Comparison of ENCODE assay signal across 10 cellular contexts in the genomic region with DNA sequence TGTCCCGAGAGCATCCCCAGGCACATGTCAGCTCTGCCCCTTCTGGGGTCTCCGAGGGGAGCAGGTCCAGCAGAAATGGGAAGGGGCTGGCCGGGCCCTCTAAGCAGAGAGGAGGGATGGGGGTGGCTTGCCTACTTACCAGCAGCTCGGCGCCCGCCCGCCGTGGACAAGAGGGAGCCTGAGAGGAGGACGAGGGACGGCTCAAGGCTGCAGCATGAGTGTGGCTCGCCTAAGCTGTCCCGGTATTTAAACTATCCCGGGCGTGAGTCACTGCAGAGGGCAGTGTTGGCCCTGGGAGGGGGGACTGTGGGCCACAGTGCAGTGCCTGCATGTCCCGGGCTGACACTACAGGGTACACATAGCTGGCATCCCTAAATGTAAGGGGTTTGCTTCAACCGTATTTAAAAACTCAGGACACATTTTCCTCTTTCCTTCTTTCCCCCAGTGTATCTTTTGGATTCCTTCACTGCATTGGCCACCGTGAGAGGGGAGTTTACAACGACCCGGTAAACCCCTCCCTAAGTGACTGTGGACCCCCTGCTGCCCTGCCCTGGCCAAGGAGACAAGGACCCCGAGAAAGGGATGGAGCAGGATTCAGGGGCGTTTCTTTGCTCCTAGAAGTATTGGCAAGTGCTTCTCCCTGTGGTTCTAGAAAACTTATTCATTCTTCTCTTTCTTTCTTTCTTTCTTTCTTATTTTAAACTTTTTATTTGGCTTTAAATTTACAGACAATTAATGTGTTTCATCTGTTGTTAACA. TPM values are rescaled to one million over a fixed set of nuclear protein-coding genes. Genes with fewer than 3 reads are reported as not detected.
A peak's percentile ranks its signal among the peaks of the same experiment; 100 is the strongest.
DNase-seq lines count a peak whose midpoint lies in the region; ATAC-seq and TF ChIP-seq lines count a peak whose summit lies in the region.
"Had no signal": no experiment of that assay in that cellular context is flagged by ENCODE, and none has a peak within 500 bp of the region (broad histone marks: within the 10 kb centered on the region; RNA-seq: fewer than 3 reads in every experiment).

A gene (minus strand): TSS at position 222 of the 758 bp plus-strand sequence. CDS start 8,700 bp downstream, outside the sequence.

- no peak for TF ChIP-seq CTCF in Panc1 (IDR thresholded peaks at IDR 0.05)
- no peak for TF ChIP-seq CTCF in fibroblast of lung (conservative IDR thresholded peaks at IDR 0.05 in 1 of 2, IDR thresholded peaks at IDR 0.05 in 1 of 2; ENCODE audit: low read depth in 1 of 2, low read length in 2 of 2)

- no peaks in the 10 kb centered on the region for H3K79me2 ChIP-seq in fibroblast of lung (ENCODE audit: control insufficient read depth, insufficient read depth, low read length)

- in situ Hi-C loops in Panc1 (cut with HindIII; ENCODE audit: low pct_unique_long_range_greater_than_20kb, low sequenced_read_pairs): no loop called here

- no peaks in the 10 kb centered on the region for H4K20me1 ChIP-seq in fibroblast of lung (ENCODE audit: control insufficient read depth, extremely low read depth, insufficient read depth, low read length)

- H3K36me3 ChIP-seq in Panc1 (ENCODE audit: control insufficient read depth, insufficient read depth, low read length) (no peaks in the 10 kb centered on the region), fibroblast of lung (ENCODE audit: control insufficient read depth, insufficient read depth, low read length) (no peaks in the 10 kb centered on the region)

- no peaks in the 10 kb centered on the region for H3K36me3 Mint-ChIP-seq in naive thymus-derived CD8-positive, alpha-beta T cell
- H3K36me3 Mint-ChIP-seq in immature natural killer cell: no peaks in the 10 kb centered on the region

- H3K4me3 ChIP-seq in Panc1 (ENCODE audit: low read depth in 2 of 2, low read length in 2 of 2): no peak within 1 kb of the TSS
- H3K4me3 ChIP-seq in fibroblast of lung (replicated peaks in 1 of 4; ENCODE audit: control extremely low read depth in 1 of 4, insufficient read depth in 1 of 4, low read depth in 3 of 4, low read length in 4 of 4): no peak within 1 kb of the TSS

- H3K9me3 Mint-ChIP-seq in naive thymus-derived CD8-positive, alpha-beta T cell: no peaks in the 10 kb centered on the region
- no peaks in the 10 kb centered on the region for H3K9me3 Mint-ChIP-seq in immature natural killer cell

- H3K9ac ChIP-seq in fibroblast of lung (ENCODE audit: insufficient read depth, low read length): no peak within 1 kb of the TSS

- H3K4me1 ChIP-seq in Panc1 (ENCODE audit: control insufficient read depth, insufficient read depth, low read length) (peaks cover 11% of the 10 kb centered on the region), fibroblast of lung (ENCODE audit: control insufficient read depth, extremely low read depth, insufficient read depth, low read length) (peaks cover 20% of the 10 kb centered on the region)

- CTCF ChIA-PET in Panc1 (lab: Charles Lee): no interaction called here

- peaks cover 0 to 5% (median under 1%) of the 10 kb centered on the region in 4 donors for H3K4me1 Mint-ChIP-seq in naive thymus-derived CD8-positive, alpha-beta T cell
- H3K4me1 Mint-ChIP-seq in immature natural killer cell: no peaks in the 10 kb centered on the region

- peak within 1 kb of the TSS in 2 of 10 donors; percentile 22 to 51 for H3K27ac Mint-ChIP-seq in naive thymus-derived CD8-positive, alpha-beta T cell
- H3K27ac Mint-ChIP-seq in immature natural killer cell: no peak within 1 kb of the TSS

- H2AFZ ChIP-seq in fibroblast of lung (ENCODE audit: low read length): no peak within 1 kb of the TSS

- POLR2A ChIA-PET in Panc1 (lab: Charles Lee): no interaction called here
- POLR2A ChIA-PET in naive thymus-derived CD8-positive, alpha-beta T cell (lab: Charles Lee): no interaction called here

- ATAC-seq in Panc1 (peak; percentile 90), HG03354 (IDR thresholded peaks at IDR 0.05; ENCODE audit: poor library complexity, severe bottlenecking, unreplicated experiment) (no peak)
- peak; percentile 39 to 49 for ATAC-seq in naive thymus-derived CD8-positive, alpha-beta T cell

- peak; percentile 78 for DNase-seq in EL
- no peak for DNase-seq in Panc1 (ENCODE audit: low read depth, low spot score)
- DNase-seq in fibroblast of lung (ENCODE audit: low read depth in 2 of 2): peak; percentile 33 to 78
- no peak for DNase-seq in naive thymus-derived CD8-positive, alpha-beta T cell
- no peak for DNase-seq in immature natural killer cell
- DNase-seq in HT-29 (ENCODE audit: low spot score): no peak
- DNase-seq in NCI-H2081 (lab: John Stamatoyannopoulos, UW): no peak
- DNase-seq: NCI-H187 had no signal

- 0 out of 2 replicates have a peak, but pooled peaks cover 3% of the 10 kb centered on the region for H3K27me3 ChIP-seq in Panc1 (ENCODE audit: control insufficient read depth, insufficient read depth, low read length)
- peaks cover 4% of the 10 kb centered on the region for H3K27me3 ChIP-seq in fibroblast of lung (ENCODE audit: control insufficient read depth, insufficient read depth, low read length)

- H3K4me2 ChIP-seq in fibroblast of lung (ENCODE audit: extremely low read depth, insufficient read depth, low read length): peak within 1 kb of the TSS; percentile 64

- H3K9me3 ChIP-seq in Panc1 (ENCODE audit: control insufficient read depth, insufficient read depth, low read depth, low read length) (no peaks in the 10 kb centered on the region), fibroblast of lung (ENCODE audit: control insufficient read depth, insufficient read depth, low read depth, low read length) (no peaks in the 10 kb centered on the region)

- peaks cover 19 to 61% (median 35%) of the 10 kb centered on the region in 5 donors for H3K27me3 Mint-ChIP-seq in naive thymus-derived CD8-positive, alpha-beta T cell
- H3K27me3 Mint-ChIP-seq in immature natural killer cell (ENCODE audit: low read depth in 3 of 3): peaks cover 2 to 7% (median 5%) of the 10 kb centered on the region in 3 donors

- intact Hi-C loops in Panc1 (cut with micrococcal nuclease; ENCODE audit: unreplicated experiment): no loop called here

- no peak within 1 kb of the TSS for H3K27ac ChIP-seq in Panc1 (ENCODE audit: low read length)
- H3K27ac ChIP-seq in fibroblast of lung (ENCODE audit: insufficient read depth, low read length): no peak within 1 kb of the TSS
- H3K27ac ChIP-seq: VCaP had no signal

- no TSS peak for BruUV-seq in Panc1 (replicated peaks; lab: Mats Ljungman, UMichigan)

- H3K4me3 Mint-ChIP-seq in naive thymus-derived CD8-positive, alpha-beta T cell: no peak within 1 kb of the TSS
- no peak within 1 kb of the TSS for H3K4me3 Mint-ChIP-seq in immature natural killer cell

RNA-seq across cellular contexts. Expression of the gene that starts here (rescaled TPM):
- total RNA-seq in Panc1 (2021; ENCODE audit: unreplicated experiment) (0.28 TPM), fibroblast of lung (1.3 and 2.3 TPM in 2 replicates)
- 0.11 TPM for polyA plus RNA-seq in Panc1 (2012; ENCODE audit: insufficient read length)
- polyA plus RNA-seq in fibroblast of lung (0.58 and 0.91 TPM in 2 replicates), immature natural killer cell (not detected)
- 1.5 and 1.8 TPM in 2 replicates for polyA plus RNA-seq in fibroblast of lung (2012)
- 5.1 and 6.2 TPM in 2 replicates for polyA minus RNA-seq in fibroblast of lung (ENCODE audit: low replicate concordance)
- total RNA-seq in naive thymus-derived CD8-positive, alpha-beta T cell: not detected
- not detected for polyA plus RNA-seq in naive thymus-derived CD8-positive, alpha-beta T cell
- total RNA-seq in HT-29 (2014; rRNA removed; shearing (Covaris generic)): not detected in 2 replicates

Comparison
In these comparisons a context has a peak if more than half of its experiments do, and no peak if none do; other contexts are left out.
1. Peak in ATAC-seq in Panc1; RNA of the gene not detected or under 1 TPM.
2. Peak in ATAC-seq in naive thymus-derived CD8-positive, alpha-beta T cell; RNA of the gene not detected or under 1 TPM.
3. DNase-seq: peak in EL (single experiment) and fibroblast of lung (2 of 2); none in Panc1 (single experiment), naive thymus-derived CD8-positive, alpha-beta T cell (0 of 10), immature natural killer cell (0 of 3), HT-29 (single experiment) and NCI-H2081 (0 of 2).